In the genomic region with DNA sequence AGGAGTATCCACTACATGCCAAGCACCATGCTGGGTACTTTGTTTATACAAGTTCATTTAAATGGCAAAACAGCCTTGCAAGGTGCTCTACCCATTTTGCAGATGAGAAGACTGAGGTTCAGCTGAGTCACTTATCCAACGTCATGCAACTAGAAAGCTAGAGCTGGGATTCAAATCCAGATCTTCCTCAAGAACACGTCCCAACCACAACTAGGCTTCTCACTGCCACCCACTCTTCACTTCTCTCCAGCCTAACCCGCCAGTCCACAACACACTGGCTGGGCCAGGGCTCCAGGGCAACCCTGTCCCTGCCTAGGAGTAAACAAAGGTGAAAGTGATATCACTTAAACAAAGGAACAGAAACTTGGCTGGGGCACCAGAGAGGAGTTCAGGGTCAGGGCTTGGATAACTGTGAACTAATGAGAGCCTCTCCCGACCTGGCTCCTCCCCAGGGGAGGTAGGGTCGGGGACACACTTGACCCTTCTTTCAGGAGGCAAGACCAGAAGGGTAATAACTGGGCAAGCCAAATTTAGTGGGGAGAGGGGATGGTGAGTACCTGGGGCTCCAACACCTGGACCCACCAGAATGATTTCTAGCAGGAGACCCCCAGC, we compare ENCODE assay signal across 12 cellular contexts. TPM values are rescaled to one million over a fixed set of nuclear protein-coding genes. Genes with fewer than 3 reads are reported as not detected.
DNase-seq lines count a peak whose midpoint lies in the region; ATAC-seq, FAIRE-seq and TF ChIP-seq lines count a peak whose summit lies in the region.
"Had no signal": no experiment of that assay in that cellular context is flagged by ENCODE, and none has a peak within 500 bp of the region (broad histone marks: within the 10 kb centered on the region; RNA-seq: fewer than 3 reads in every experiment).

No MANE protein-coding gene starts in this region.

- TF ChIP-seq CTCF in HCT116 (IDR thresholded peaks at IDR 0.05 in 2 of 3, conservative IDR thresholded peaks at IDR 0.05 in 1 of 3; ENCODE audit: borderline replicate concordance in 1 of 3, insufficient read depth in 1 of 3, low read depth in 2 of 3, low read length in 2 of 3) (no peak), ascending aorta (IDR thresholded peaks at IDR 0.05) (no peak), keratinocyte (optimal IDR thresholded peaks at IDR 0.05 in 1 of 3, IDR thresholded peaks at IDR 0.05 in 1 of 3, conservative IDR thresholded peaks at IDR 0.05 in 1 of 3; ENCODE audit: extremely low read depth in 1 of 3, insufficient read depth in 2 of 3, low read length in 3 of 3) (no peak), gastrocnemius medialis (IDR thresholded peaks at IDR 0.05 in 4 of 5, conservative IDR thresholded peaks at IDR 0.05 in 1 of 5) (no peak), CD14-positive monocyte (IDR thresholded peaks at IDR 0.05) (no peak)

- RAD21 ChIA-PET in HCT116 (lab: Charles Lee; ENCODE audit: low non-redundant PET in 1 of 2, low total read pairs in 2 of 2, uncharacterized antibody in 2 of 2, unreplicated experiment in 2 of 2): no interaction called here

- in situ Hi-C loops in gastrocnemius medialis (cut with MboI; ENCODE audit: low sequenced_read_pairs in 4 of 4): loop anchor here in 2 of 4 donors (25.0 kb wide), 2 partner anchors 1128 to 1153 kb away; partner anchors contain the start of genes JPH2 (in 1 of the 2) and OSER1 (in 1 of the 2)

- DNase-seq in HCT116 (ENCODE audit: low read depth, low spot score) (no peak), ascending aorta (ENCODE audit: low spot score in 2 of 2) (no peak), keratinocyte (ENCODE audit: low read depth, low spot score) (no peak), gastrocnemius medialis (peak in 1 of 2 donors; percentile 77), CD14-positive monocyte (ENCODE audit: low spot score) (no peak)
- DNase-seq in stimulated activated CD4-positive, alpha-beta T cell treated with anti-CD3 and anti-CD28 coated beads, Interleukin-15, amount 100 ng/mL, for 24 hours: no peak
- DNase-seq in activated CD4-positive, alpha-beta T cell treated with anti-CD3 and anti-CD28 coated beads for 1 hour: no peak
- DNase-seq in stimulated activated naive CD8-positive, alpha-beta T cell treated with anti-CD3 and anti-CD28 coated beads, Interleukin-15, amount 100 ng/mL, for 72 hours: no peak
- DNase-seq: CD8-positive, alpha-beta T cell; Kasumi-1 had no signal

- peak overlapping the region; percentile 84; the same call in 1 of the 2 replicates for H3K27ac ChIP-seq in HCT116 (ENCODE audit: low read depth, low read length)
- peak overlapping the region; percentile 89 to 93 for H3K27ac ChIP-seq in ascending aorta
- H3K27ac ChIP-seq in keratinocyte (ENCODE audit: control insufficient read depth, insufficient read depth, low read length): peak overlapping the region; percentile 98
- peak overlapping the region; percentile 90 to 100 (median 98) for H3K27ac ChIP-seq in gastrocnemius medialis

- intact Hi-C loops in HCT116 (cut with micrococcal nuclease) (no loop called here), ascending aorta (cut with DNase I) (no loop called here), gastrocnemius medialis (cut with DNase I; ENCODE audit: low total_unique reads) (loop anchor here (2.0 kb wide), 1 partner anchor 16 kb away; no protein-coding TSS in a partner anchor), CD14-positive monocyte (cut with micrococcal nuclease) (no loop called here)

- CTCF ChIA-PET in HCT116 (lab: Charles Lee): interaction anchor here (1.0 kb wide), 1 partner anchor 34 kb away, joined by 3 read pairs; no protein-coding TSS in a partner anchor

- peaks cover 0 to 3% (median 2%) of the 10 kb centered on the region in 3 donors for H3K27me3 Mint-ChIP-seq in CD14-positive monocyte (ENCODE audit: low read depth in 3 of 3)
- peaks cover 7% of the 10 kb centered on the region for H3K27me3 Mint-ChIP-seq in stimulated activated naive CD8-positive, alpha-beta T cell treated with anti-CD3 and anti-CD28 coated beads, Interleukin-15, amount 100 ng/mL, for 72 hours

- peaks cover 1 to 19% of the 10 kb centered on the region in 2 experiments; a peak in 2 of 4 replicates for H3K36me3 ChIP-seq in HCT116 (ENCODE audit: control insufficient read depth in 1 of 2, insufficient read depth in 2 of 2, low read length in 2 of 2)
- H3K36me3 ChIP-seq in ascending aorta: peaks cover 4 to 5% of the 10 kb centered on the region in 2 donors
- H3K36me3 ChIP-seq in keratinocyte (ENCODE audit: control insufficient read depth in 2 of 2, extremely low read depth in 1 of 2, insufficient read depth in 2 of 2, low read length in 2 of 2): peaks cover 19 to 48% of the 10 kb centered on the region in 2 experiments
- peaks cover 2 to 6% of the 10 kb centered on the region in 2 donors for H3K36me3 ChIP-seq in gastrocnemius medialis

- no peak overlapping the region for H3K4me3 Mint-ChIP-seq in CD14-positive monocyte
- H3K4me3 Mint-ChIP-seq in stimulated activated naive CD8-positive, alpha-beta T cell treated with anti-CD3 and anti-CD28 coated beads, Interleukin-15, amount 100 ng/mL, for 72 hours: no peak overlapping the region
- H3K4me3 Mint-ChIP-seq: CD8-positive, alpha-beta T cell had no signal

- BruUV-seq in HCT116 (replicated peaks; lab: Mats Ljungman, UMichigan): no TSS peak

- H3K36me3 Mint-ChIP-seq in CD14-positive monocyte: peaks cover 6 to 8% of the 10 kb centered on the region in 2 donors
- H3K36me3 Mint-ChIP-seq: CD8-positive, alpha-beta T cell had no signal

- H3K9me1 ChIP-seq in keratinocyte (ENCODE audit: control insufficient read depth, extremely low read depth, insufficient read depth, low read length): peaks cover 4% of the 10 kb centered on the region

- H3K4me3 ChIP-seq in HCT116 (replicated peaks in 1 of 2; ENCODE audit: low read depth in 1 of 2, low read length in 2 of 2) (no peak overlapping the region), ascending aorta (no peak overlapping the region), keratinocyte (ENCODE audit: control insufficient read depth in 2 of 3, extremely low read depth in 1 of 3, insufficient read depth in 2 of 3, low read depth in 1 of 3, low read length in 3 of 3) (no peak overlapping the region), gastrocnemius medialis (peak overlapping the region; percentile 15 to 97 (median 56))

- peaks cover 0 to 2% (median 0%) of the 10 kb centered on the region in 7 donors for H3K9me3 Mint-ChIP-seq in CD14-positive monocyte
- H3K9me3 Mint-ChIP-seq in stimulated activated naive CD8-positive, alpha-beta T cell treated with anti-CD3 and anti-CD28 coated beads, Interleukin-15, amount 100 ng/mL, for 72 hours: no peaks in the 10 kb centered on the region
- H3K9me3 Mint-ChIP-seq: CD8-positive, alpha-beta T cell had no signal

- FAIRE-seq in keratinocyte (lab: Jason Lieb, UNC): no peak

- peak overlapping the region; percentile 80 for H3K9ac ChIP-seq in HCT116 (ENCODE audit: low read length)
- peak overlapping the region; percentile 99 for H3K9ac ChIP-seq in keratinocyte (ENCODE audit: control insufficient read depth, extremely low read depth, insufficient read depth, low read length)

- H3K4me2 ChIP-seq in HCT116 (ENCODE audit: low read length) (peak overlapping the region; percentile 91), keratinocyte (ENCODE audit: control insufficient read depth, extremely low read depth, insufficient read depth, low read depth, low read length) (peak overlapping the region; percentile 55)

- H2AFZ ChIP-seq in HCT116 (ENCODE audit: low read depth, low read length, poor library complexity, severe bottlenecking) (no peak overlapping the region), keratinocyte (ENCODE audit: control insufficient read depth, low read length) (no peak overlapping the region)

- POLR2A ChIA-PET in HCT116 (lab: Charles Lee): interaction anchor here (1.4 kb wide), 1 partner anchor 19 kb away, joined by 3 read pairs; no protein-coding TSS in a partner anchor

- H3K4me1 ChIP-seq in HCT116 (ENCODE audit: control insufficient read depth in 1 of 2, insufficient read depth in 2 of 2, low read length in 2 of 2) (peaks cover 90 to 100% of the 10 kb centered on the region in 2 experiments), ascending aorta (peaks cover 41 to 86% of the 10 kb centered on the region in 2 donors), keratinocyte (ENCODE audit: control insufficient read depth, extremely low read depth, insufficient read depth, low read length) (peaks cover 96% of the 10 kb centered on the region), gastrocnemius medialis (peaks cover 87 to 90% of the 10 kb centered on the region in 2 donors)

- ATAC-seq in HCT116 (no peak), gastrocnemius medialis (peak in 1 of 2 donors; percentile 7)
- ATAC-seq in stimulated activated naive CD8-positive, alpha-beta T cell treated with anti-CD3 and anti-CD28 coated beads, Interleukin-15, amount 100 ng/mL, for 72 hours: no peak
- ATAC-seq: CD8-positive, alpha-beta T cell had no signal

- H3K27me3 ChIP-seq in HCT116 (ENCODE audit: insufficient read depth, low read length) (no peaks in the 10 kb centered on the region), ascending aorta (no peaks in the 10 kb centered on the region), keratinocyte (ENCODE audit: control insufficient read depth, extremely low read depth, insufficient read depth, low read length) (no peaks in the 10 kb centered on the region), gastrocnemius medialis (no peaks in the 10 kb centered on the region)

- H4K20me1 ChIP-seq in HCT116 (ENCODE audit: insufficient read depth) (0 out of 2 replicates have a peak, but pooled peaks cover 3% of the 10 kb centered on the region), keratinocyte (ENCODE audit: control insufficient read depth, extremely low read depth, insufficient read depth, low read length) (no peaks in the 10 kb centered on the region)

- H3K9me3 ChIP-seq in HCT116 (ENCODE audit: control insufficient read depth in 1 of 2, insufficient read depth in 1 of 2, low read depth in 1 of 2, low read length in 2 of 2): no peaks in the 10 kb centered on the region
- no peaks in the 10 kb centered on the region for H3K9me3 ChIP-seq in ascending aorta
- no peaks in the 10 kb centered on the region for H3K9me3 ChIP-seq in keratinocyte (ENCODE audit: control insufficient read depth, low read depth, low read length)
- H3K9me3 ChIP-seq in gastrocnemius medialis: no peaks in the 10 kb centered on the region

- dilution Hi-C loops in keratinocyte (cut with MboI; ENCODE audit: extremely low pct_ligation_motif_present, low sequenced_read_pairs): no loop called here

- no peak for TF ChIP-seq POLR2A in HCT116 (IDR thresholded peaks at IDR 0.05; ENCODE audit: borderline replicate concordance, extremely low read depth, insufficient read depth, insufficient read length)
- TF ChIP-seq POLR2A in gastrocnemius medialis (IDR thresholded peaks at IDR 0.05): peak in 1 of 2 donors; percentile 6

- H3K27ac Mint-ChIP-seq in CD14-positive monocyte: no peak overlapping the region
- no peak overlapping the region for H3K27ac Mint-ChIP-seq in stimulated activated naive CD8-positive, alpha-beta T cell treated with anti-CD3 and anti-CD28 coated beads, Interleukin-15, amount 100 ng/mL, for 72 hours
- H3K27ac Mint-ChIP-seq: CD8-positive, alpha-beta T cell had no signal

- H3K9me2 ChIP-seq in HCT116 (ENCODE audit: insufficient read depth): no peaks in the 10 kb centered on the region

- peaks cover 22% of the 10 kb centered on the region for H3K4me1 Mint-ChIP-seq in CD14-positive monocyte
- peaks cover 38% of the 10 kb centered on the region for H3K4me1 Mint-ChIP-seq in stimulated activated naive CD8-positive, alpha-beta T cell treated with anti-CD3 and anti-CD28 coated beads, Interleukin-15, amount 100 ng/mL, for 72 hours

- TF ChIP-seq RAD21 in HCT116 (IDR thresholded peaks at IDR 0.05; ENCODE audit: low read depth): no peak

- H3K79me2 ChIP-seq in HCT116 (ENCODE audit: insufficient read depth, low read length): peaks cover 100% of the 10 kb centered on the region
- H3K79me2 ChIP-seq in keratinocyte (ENCODE audit: control insufficient read depth, insufficient read depth, low read length): peaks cover 84% of the 10 kb centered on the region

RNA-seq across cellular contexts. Expression of gene SDC4, which starts 7.9 kb away (rescaled TPM):
- total RNA-seq in HCT116 (2021; ENCODE audit: unreplicated experiment) (100 TPM), ascending aorta (63.8 TPM), gastrocnemius medialis (100 to 1,000 TPM in 2 of 4 donors, 10 to 100 TPM in 2; 50.4 to 168 (median 97.8) TPM)
- polyA plus RNA-seq in HCT116 (2012): 115 and 117 TPM in 2 replicates
- polyA plus RNA-seq in keratinocyte (114 to 206 TPM (median 140 TPM) in 3 replicates), CD14-positive monocyte (1 to 10 TPM; 1.6 to 1.9 TPM)
- 28.2 TPM for polyA plus RNA-seq in keratinocyte (2011; ENCODE audit: low read depth)
- 68.5 and 78.5 TPM in 2 replicates for polyA plus RNA-seq in keratinocyte (2011; cell fraction: cytosol; rRNA removed)
- 189 and 212 TPM in 2 replicates for polyA plus RNA-seq in keratinocyte (2011; cell fraction: nucleus; rRNA removed)
- 187 and 229 TPM in 2 replicates for polyA plus RNA-seq in keratinocyte (2012; ENCODE audit: low replicate concordance)
- 183 to 252 TPM (median 197 TPM) in 3 replicates for polyA minus RNA-seq in keratinocyte
- polyA minus RNA-seq in keratinocyte (2011; cell fraction: cytosol; rRNA and poly(A)+ RNA removed): 145 TPM
- 171 and 233 TPM in 2 replicates for polyA minus RNA-seq in keratinocyte (2011; cell fraction: nucleus; rRNA and poly(A)+ RNA removed)

RNA-seq across cellular contexts. Expression of gene SYS1, which starts 22.6 kb away (rescaled TPM):
- total RNA-seq in HCT116 (2021; ENCODE audit: unreplicated experiment): 20.5 TPM
- polyA plus RNA-seq in HCT116 (2012): 21.2 and 26.3 TPM in 2 replicates
- 27.4 TPM for total RNA-seq in ascending aorta
- 16.8 to 29.8 TPM (median 22.0 TPM) in 3 replicates for polyA plus RNA-seq in keratinocyte
- 2.4 TPM for polyA plus RNA-seq in keratinocyte (2011; ENCODE audit: low read depth)
- 18.0 and 21.4 TPM in 2 replicates for polyA plus RNA-seq in keratinocyte (2011; cell fraction: cytosol; rRNA removed)
- polyA plus RNA-seq in keratinocyte (2011; cell fraction: nucleus; rRNA removed): 17.8 and 20.3 TPM in 2 replicates
- 13.0 and 16.6 TPM in 2 replicates for polyA plus RNA-seq in keratinocyte (2012; ENCODE audit: low replicate concordance)
- 41.4 to 75.8 TPM (median 52.7 TPM) in 3 replicates for polyA minus RNA-seq in keratinocyte
- 55.8 TPM for polyA minus RNA-seq in keratinocyte (2011; cell fraction: cytosol; rRNA and poly(A)+ RNA removed)
- polyA minus RNA-seq in keratinocyte (2011; cell fraction: nucleus; rRNA and poly(A)+ RNA removed): 14.1 and 18.9 TPM in 2 replicates
- total RNA-seq in gastrocnemius medialis: 10 to 100 TPM; 34.0 to 59.5 (median 43.7) TPM
- polyA plus RNA-seq in CD14-positive monocyte: 10 to 100 TPM; 22.1 to 23.1 TPM

RNA-seq across cellular contexts. Expression of gene MATN4, which starts 32.2 kb away (rescaled TPM):
- total RNA-seq in HCT116 (2021; ENCODE audit: unreplicated experiment) (0.64 TPM), ascending aorta (0.21 TPM), gastrocnemius medialis (not detected)
- 0.61 and 0.62 TPM in 2 replicates for polyA plus RNA-seq in HCT116 (2012)
- polyA plus RNA-seq in keratinocyte (0.08 TPM in 1 of 3 replicates, not detected in the others), CD14-positive monocyte (not detected)
- 0.12 TPM for polyA plus RNA-seq in keratinocyte (2011; ENCODE audit: low read depth)
- not detected in 2 replicates for polyA plus RNA-seq in keratinocyte (2011; cell fraction: cytosol; rRNA removed)
- 0.05 and 0.16 TPM in 2 replicates for polyA plus RNA-seq in keratinocyte (2011; cell fraction: nucleus; rRNA removed)
- 0.17 TPM in 1 of 2 replicates, not detected in the other for polyA plus RNA-seq in keratinocyte (2012; ENCODE audit: low replicate concordance)
- not detected in 3 replicates for polyA minus RNA-seq in keratinocyte
- polyA minus RNA-seq in keratinocyte (2011; cell fraction: cytosol; rRNA and poly(A)+ RNA removed): not detected
- polyA minus RNA-seq in keratinocyte (2011; cell fraction: nucleus; rRNA and poly(A)+ RNA removed): not detected in 2 replicates
- total RNA-seq: CD8-positive, alpha-beta T cell had no signal

RNA-seq across cellular contexts. Expression of gene RBPJL, which starts 33.7 kb away (rescaled TPM):
- total RNA-seq in HCT116 (2021; ENCODE audit: unreplicated experiment): not detected
- polyA plus RNA-seq in HCT116 (2012): 0.05 and 0.08 TPM in 2 replicates
- not detected for total RNA-seq in ascending aorta
- not detected in 3 replicates for polyA plus RNA-seq in keratinocyte
- polyA plus RNA-seq in keratinocyte (2011; ENCODE audit: low read depth): not detected
- not detected in 2 replicates for polyA plus RNA-seq in keratinocyte (2011; cell fraction: cytosol; rRNA removed)
- polyA plus RNA-seq in keratinocyte (2011; cell fraction: nucleus; rRNA removed): not detected in 2 replicates
- not detected in 2 replicates for polyA plus RNA-seq in keratinocyte (2012; ENCODE audit: low replicate concordance)
- polyA minus RNA-seq in keratinocyte: not detected in 3 replicates
- not detected for polyA minus RNA-seq in keratinocyte (2011; cell fraction: cytosol; rRNA and poly(A)+ RNA removed)
- not detected in 2 replicates for polyA minus RNA-seq in keratinocyte (2011; cell fraction: nucleus; rRNA and poly(A)+ RNA removed)
- not detected for total RNA-seq in gastrocnemius medialis
- not detected for polyA plus RNA-seq in CD14-positive monocyte
- total RNA-seq: CD8-positive, alpha-beta T cell; chondrocyte; posterior vena cava had no signal

RNA-seq across cellular contexts. Expression of gene TP53TG5, which starts 37.8 kb away (rescaled TPM):
- total RNA-seq in HCT116 (2021; ENCODE audit: unreplicated experiment): 0.76 TPM
- 0.34 and 0.64 TPM in 2 replicates for polyA plus RNA-seq in HCT116 (2012)
- total RNA-seq in ascending aorta: not detected
- not detected in 3 replicates for polyA plus RNA-seq in keratinocyte
- not detected for polyA plus RNA-seq in keratinocyte (2011; ENCODE audit: low read depth)
- polyA plus RNA-seq in keratinocyte (2011; cell fraction: cytosol; rRNA removed): not detected in 2 replicates
- polyA plus RNA-seq in keratinocyte (2011; cell fraction: nucleus; rRNA removed): 0.22 TPM in 1 of 2 replicates, not detected in the other
- polyA plus RNA-seq in keratinocyte (2012; ENCODE audit: low replicate concordance): 0.34 and 0.44 TPM in 2 replicates
- not detected in 3 replicates for polyA minus RNA-seq in keratinocyte
- polyA minus RNA-seq in keratinocyte (2011; cell fraction: cytosol; rRNA and poly(A)+ RNA removed): not detected
- not detected in 2 replicates for polyA minus RNA-seq in keratinocyte (2011; cell fraction: nucleus; rRNA and poly(A)+ RNA removed)
- not detected for total RNA-seq in gastrocnemius medialis
- under 1 TPM in 1 of 2 donors, not detected in 1; 0.11 TPM for polyA plus RNA-seq in CD14-positive monocyte
- total RNA-seq: chondrocyte had no signal

Comparison
In these comparisons a context has a peak if more than half of its experiments do, and no peak if none do; other contexts are left out.
1. H3K4me3 ChIP-seq: peak in gastrocnemius medialis (4 of 4); none in HCT116 (0 of 2), ascending aorta (0 of 2) and keratinocyte (0 of 3).
2. Peak in every context shown above with its lines, with median percentiles within 50 percentile points of each other: H3K27ac ChIP-seq.